8 cellular contexts compared by ENCODE assay signal in genomic region chr20:63625771-63626423, GRCh38. TPM values are rescaled to one million over a fixed set of nuclear protein-coding genes. Genes with fewer than 3 reads are reported as not detected.
DNase-seq lines count a peak whose midpoint lies in the region; ATAC-seq and TF ChIP-seq lines count a peak whose summit lies in the region.

No MANE protein-coding gene starts in this region.

- H3K4ac ChIP-seq in IMR-90 (ENCODE audit: low read depth, low read length), result peak overlapping the region; percentile 88

- POLR2A ChIA-PET in IMR-90 (lab: Charles Lee; ENCODE audit: unreplicated experiment), result no interaction called here

- peak overlapping the region; percentile 46; the same call in 1 of the 2 replicates for H2BK120ac ChIP-seq in IMR-90 (ENCODE audit: low read depth, low read length)

- H3K36me3 ChIP-seq in IMR-90 (ENCODE audit: control insufficient read depth, insufficient read depth, low read length) (no peaks in the 10 kb centered on the region), left ventricle myocardium inferior (peaks cover 6% of the 10 kb centered on the region), gastrocnemius medialis (no peaks in the 10 kb centered on the region)

- H2AFZ ChIP-seq in IMR-90 (replicated peaks; ENCODE audit: low read length, poor library complexity), result peak overlapping the region; percentile 92

- H3K4me3 ChIP-seq in IMR-90 (ENCODE audit: insufficient read depth, low read depth, low read length) (peak overlapping the region; percentile 100), left ventricle myocardium inferior (peak overlapping the region; percentile 98), gastrocnemius medialis (peak overlapping the region; percentile 72 to 96 (median 84))

- ATAC-seq in IMR-90 (ENCODE audit: low read depth) (no peak), gastrocnemius medialis (no peak)

- WGBS in IMR-90 (ENCODE audit: extremely low coverage in 2 of 2, insufficient read length in 1 of 2), 2 experiments, result 0% methylated on average over 6 of the region's 36 CpGs; no CpG with 5 or more reads in 1 of the 2 experiments

- peak overlapping the region; percentile 99 for H3K9ac ChIP-seq in IMR-90 (ENCODE audit: low read depth, low read length)

- intact Hi-C loops in IMR-90 (cut with micrococcal nuclease) (no loop called here), left ventricle myocardium inferior (cut with micrococcal nuclease) (no loop called here), gastrocnemius medialis (cut with DNase I; ENCODE audit: low total_unique reads) (loop anchor here (2.0 to 10.0 kb wide), 5 partner anchors 115 to 439 kb away; partner anchors contain the start of genes ABHD16B, PRPF6, TCEA2 and TPD52L2)

- peak overlapping the region; percentile 100 for H2AK9ac ChIP-seq in IMR-90 (replicated peaks; ENCODE audit: low read depth, low read length, poor library complexity)

- peak overlapping the region; percentile 91 for H4K5ac ChIP-seq in IMR-90 (ENCODE audit: low read depth, low read length)

- peaks cover 6% of the 10 kb centered on the region; the same call in 1 of the 2 replicates for H3K9me1 ChIP-seq in IMR-90 (ENCODE audit: insufficient read depth, low read length)

- H3K4me1 ChIP-seq in IMR-90 (ENCODE audit: control insufficient read depth, insufficient read depth, low read length), result peaks cover 2% of the 10 kb centered on the region; the same call in 1 of the 2 replicates
- peaks cover 41% of the 10 kb centered on the region for H3K4me1 ChIP-seq in left ventricle myocardium inferior
- H3K4me1 ChIP-seq in gastrocnemius medialis, result peaks cover 16 to 23% of the 10 kb centered on the region in 2 donors

- H2BK20ac ChIP-seq in IMR-90 (ENCODE audit: low read depth, low read length), result no peak overlapping the region

- peak overlapping the region; percentile 99 for H3K27ac ChIP-seq in IMR-90 (ENCODE audit: insufficient read depth, low read length)
- peak overlapping the region; percentile 99 for H3K27ac ChIP-seq in left ventricle myocardium inferior (replicated peaks)
- peak overlapping the region; percentile 90 to 97 (median 96) for H3K27ac ChIP-seq in gastrocnemius medialis

- H3K9me3 ChIP-seq in IMR-90 (ENCODE audit: control insufficient read depth, insufficient read depth, low read length) (no peaks in the 10 kb centered on the region), left ventricle myocardium inferior (replicated peaks) (no peaks in the 10 kb centered on the region), gastrocnemius medialis (no peaks in the 10 kb centered on the region)

- BruUV-seq in IMR-90 (replicated peaks; lab: Mats Ljungman, UMichigan), result no TSS peak

- in situ Hi-C loops in IMR-90 (cut with MboI; ENCODE audit: low sequenced_read_pairs), result no loop called here
- in situ Hi-C loops in gastrocnemius medialis (cut with MboI; ENCODE audit: low sequenced_read_pairs in 4 of 4), result loop anchor here in 1 of 4 donors (25.0 kb wide), 1 partner anchor 89 kb away; the partner anchor contains the start of genes PTK6 and SRMS

- no peak overlapping the region for H2BK15ac ChIP-seq in IMR-90 (ENCODE audit: low read depth, low read length)

- CTCF ChIA-PET in IMR-90 (lab: Yijun Ruan, JAX), result no interaction called here

- H2AK5ac ChIP-seq in IMR-90 (ENCODE audit: low read depth, low read length), result peak overlapping the region; percentile 99

- H2BK5ac ChIP-seq in IMR-90 (ENCODE audit: low read depth, low read length, poor library complexity, severe bottlenecking), result peak overlapping the region; percentile 99

- peak; percentile 50 for DNase-seq in D341Med (ENCODE audit: low spot score)
- peak; percentile 17 for DNase-seq in IMR-90
- DNase-seq in activated naive CD4-positive, alpha-beta T cell treated with anti-CD3 and anti-CD28 coated beads, Interleukin-2, amount 50 U/mL, for 16 hours, result peak; percentile 37
- DNase-seq in left ventricle myocardium inferior, result peak; percentile 31
- no peak for DNase-seq in gastrocnemius medialis
- no peak for DNase-seq in NCI-H2227 (lab: John Stamatoyannopoulos, UW; ENCODE audit: unreplicated experiment)
- no peak for DNase-seq in SIG-M5 (lab: John Stamatoyannopoulos, UW)
- no peak for DNase-seq in NCI-H510A treated with DMSO at 0.1 percent for 48 hours (lab: John Stamatoyannopoulos, UW)

- peak overlapping the region; percentile 98 for H3K23ac ChIP-seq in IMR-90 (ENCODE audit: low read depth, low read length)

- H3K4me2 ChIP-seq in IMR-90 (ENCODE audit: low read depth, low read length), result peak overlapping the region; percentile 92

- peak overlapping the region; percentile 87 for H3K14ac ChIP-seq in IMR-90 (replicated peaks; ENCODE audit: low read depth, low read length)

- dilution Hi-C loops in IMR-90 (cut with HindIII; ENCODE audit: low sequenced_read_pairs, unreplicated experiment), result no loop called here

- TF ChIP-seq POLR2A in IMR-90 (IDR thresholded peaks at IDR 0.05; ENCODE audit: low read depth, low read length), result peak; percentile 61
- no peak for TF ChIP-seq POLR2A in gastrocnemius medialis (IDR thresholded peaks at IDR 0.05)

- H4K91ac ChIP-seq in IMR-90 (ENCODE audit: insufficient read depth, low read depth, low read length), result peak overlapping the region; percentile 89

- H4K8ac ChIP-seq in IMR-90 (ENCODE audit: low read depth in 2 of 2, low read length in 2 of 2), result peak overlapping the region; percentile 86 to 95

- TF ChIP-seq CTCF in IMR-90 (conservative IDR thresholded peaks at IDR 0.05; ENCODE audit: low read depth, low read length), result no peak
- TF ChIP-seq CTCF in left ventricle myocardium inferior (IDR thresholded peaks at IDR 0.05; ENCODE audit: borderline replicate concordance), result no peak
- no peak for TF ChIP-seq CTCF in gastrocnemius medialis (IDR thresholded peaks at IDR 0.05 in 4 of 5, conservative IDR thresholded peaks at IDR 0.05 in 1 of 5)

- peaks cover 27 to 68% of the 10 kb centered on the region in 2 experiments for H3K79me1 ChIP-seq in IMR-90 (ENCODE audit: low read depth in 1 of 2, low read length in 2 of 2)

- TF ChIP-seq RAD21 in IMR-90 (IDR thresholded peaks at IDR 0.05; ENCODE audit: low read length), result no peak

- H3K27me3 ChIP-seq in IMR-90 (ENCODE audit: control insufficient read depth, insufficient read depth, low read length) (no peaks in the 10 kb centered on the region), left ventricle myocardium inferior (ENCODE audit: low read depth) (no peaks in the 10 kb centered on the region), gastrocnemius medialis (no peaks in the 10 kb centered on the region)

- peak overlapping the region; percentile 70; the same call in 1 of the 2 replicates for H3K18ac ChIP-seq in IMR-90 (ENCODE audit: low read depth, low read length)

- H4K20me1 ChIP-seq in IMR-90 (ENCODE audit: insufficient read depth, low read length), result peaks cover 6% of the 10 kb centered on the region

- H3K56ac ChIP-seq in IMR-90 (ENCODE audit: extremely low read depth, insufficient read depth, low read length), result peak overlapping the region; percentile 90

TF ChIP-seq in IMR-90, 13 proteins besides CTCF, POLR2A, EP300 and RAD21 (continues in another document):
- no peak for TF ChIP-seq RFX5 (IDR thresholded peaks at IDR 0.05; ENCODE audit: low read depth, low read length)
- no peak for TF ChIP-seq MAZ (IDR thresholded peaks at IDR 0.05; ENCODE audit: borderline replicate concordance, low read depth, low read length)
- no peak for TF ChIP-seq BHLHE40 (IDR thresholded peaks at IDR 0.05; ENCODE audit: low read depth, low read length)
- no peak for TF ChIP-seq ELK1 (IDR thresholded peaks at IDR 0.05; ENCODE audit: borderline replicate concordance, low read depth, low read length)
- TF ChIP-seq MAFK (IDR thresholded peaks at IDR 0.05; ENCODE audit: low read depth, low read length), result no peak
- TF ChIP-seq CHD1 (IDR thresholded peaks at IDR 0.05; ENCODE audit: low read depth, low read length), result no peak
- TF ChIP-seq MXI1 (IDR thresholded peaks at IDR 0.05; ENCODE audit: borderline replicate concordance, low read depth, low read length), result no peak
- no peak for TF ChIP-seq FOS (IDR thresholded peaks at IDR 0.05; ENCODE audit: low read depth, low read length)
- TF ChIP-seq SMC3 (IDR thresholded peaks at IDR 0.05; ENCODE audit: low read depth, low read length), result no peak
- no peak for TF ChIP-seq RCOR1 (IDR thresholded peaks at IDR 0.05; ENCODE audit: insufficient replicate concordance, low read length)

RNA-seq across cellular contexts. Expression of gene GMEB2, which starts 1.0 kb away (rescaled TPM):
- total RNA-seq in IMR-90 (2012; rRNA removed), result 5.0 and 5.3 TPM in 2 replicates
- 10.0 and 10.6 TPM in 2 replicates for polyA plus RNA-seq in IMR-90 (2012; rRNA removed)
- polyA plus RNA-seq in IMR-90 (2012; cell fraction: cytosol; rRNA removed), result 7.2 and 11.4 TPM in 2 replicates
- polyA plus RNA-seq in IMR-90 (2012; cell fraction: nucleus; rRNA removed; ENCODE audit: low replicate concordance), result 17.0 and 27.6 TPM in 2 replicates
- total RNA-seq in left ventricle myocardium inferior, result 5.3 TPM
- total RNA-seq in gastrocnemius medialis, result 10 to 100 TPM in 1 of 4 donors, 1 to 10 TPM in 3; 6.1 to 14.3 (median 6.8) TPM

RNA-seq across cellular contexts. Expression of gene STMN3, which starts 27.3 kb away (rescaled TPM):
- 20.3 and 21.1 TPM in 2 replicates for total RNA-seq in IMR-90 (2012; rRNA removed)
- polyA plus RNA-seq in IMR-90 (2012; rRNA removed), result 62.3 and 67.4 TPM in 2 replicates
- polyA plus RNA-seq in IMR-90 (2012; cell fraction: cytosol; rRNA removed), result 33.4 and 56.7 TPM in 2 replicates
- polyA plus RNA-seq in IMR-90 (2012; cell fraction: nucleus; rRNA removed; ENCODE audit: low replicate concordance), result 57.3 and 74.5 TPM in 2 replicates
- total RNA-seq in left ventricle myocardium inferior, result 4.6 TPM
- 1 to 10 TPM in 1 of 4 donors, under 1 TPM in 3; 0.51 to 1.9 (median 0.88) TPM for total RNA-seq in gastrocnemius medialis

RNA-seq across cellular contexts. Expression of gene RTEL1, which starts 32.2 kb away (rescaled TPM):
- 9.4 and 14.7 TPM in 2 replicates for total RNA-seq in IMR-90 (2012; rRNA removed)
- 18.8 and 22.5 TPM in 2 replicates for polyA plus RNA-seq in IMR-90 (2012; rRNA removed)
- 7.5 and 18.1 TPM in 2 replicates for polyA plus RNA-seq in IMR-90 (2012; cell fraction: cytosol; rRNA removed)
- polyA plus RNA-seq in IMR-90 (2012; cell fraction: nucleus; rRNA removed; ENCODE audit: low replicate concordance), result 121 and 228 TPM in 2 replicates
- 9.6 TPM for total RNA-seq in left ventricle myocardium inferior
- 1 to 10 TPM; 2.4 to 9.1 (median 6.0) TPM for total RNA-seq in gastrocnemius medialis

RNA-seq across cellular contexts. Expression of gene HELZ2, which starts 51.9 kb away (rescaled TPM):
- 4.2 and 4.7 TPM in 2 replicates for total RNA-seq in IMR-90 (2012; rRNA removed)
- polyA plus RNA-seq in IMR-90 (2012; rRNA removed), result 10.6 and 12.2 TPM in 2 replicates
- 3.2 and 6.8 TPM in 2 replicates for polyA plus RNA-seq in IMR-90 (2012; cell fraction: cytosol; rRNA removed)
- 10.9 and 32.5 TPM in 2 replicates for polyA plus RNA-seq in IMR-90 (2012; cell fraction: nucleus; rRNA removed; ENCODE audit: low replicate concordance)
- total RNA-seq in left ventricle myocardium inferior, result 10.6 TPM
- 1 to 10 TPM; 1.7 to 6.2 (median 3.6) TPM for total RNA-seq in gastrocnemius medialis

Comparison
In these comparisons a context has a peak if more than half of its experiments do, and no peak if none do; other contexts are left out.
1. DNase-seq: peak in D341Med (single experiment), IMR-90 (single experiment), activated naive CD4-positive, alpha-beta T cell treated with anti-CD3 and anti-CD28 coated beads, Interleukin-2, amount 50 U/mL, for 16 hours (single experiment) and left ventricle myocardium inferior (single experiment); none in gastrocnemius medialis (0 of 2), NCI-H2227 (single experiment), SIG-M5 (single experiment) and NCI-H510A treated with DMSO at 0.1 percent for 48 hours (single experiment).
2. Peak in every context shown above with its lines, with median percentiles within 50 percentile points of each other: H3K27ac ChIP-seq and H3K4me3 ChIP-seq.